In genomic region chr1:184385863-184386262, GRCh38 we compare ENCODE assay signal across 8 cellular contexts. TPM values are rescaled to one million over a fixed set of nuclear protein-coding genes. Genes with fewer than 3 reads are reported as not detected.
DNase-seq lines count a peak whose midpoint lies in the region; ATAC-seq, FAIRE-seq and TF ChIP-seq lines count a peak whose summit lies in the region.

No MANE protein-coding gene starts in this region.

- intact Hi-C loops in activated naive CD4-positive, alpha-beta T cell treated with anti-CD3 and anti-CD28 coated beads for 36 hours (cut with micrococcal nuclease): loop anchor here (1.0 to 10.0 kb wide), 7 partner anchors 277 to 771 kb away; partner anchors contain the start of genes APOBEC4, EDEM3, SWT1 and TRMT1L
- intact Hi-C loops in K562 (cut with micrococcal nuclease) (no loop called here), lower leg skin (cut with DNase I; ENCODE audit: low total_unique reads) (no loop called here)

- H3K27ac Mint-ChIP-seq in activated naive CD4-positive, alpha-beta T cell treated with anti-CD3 and anti-CD28 coated beads for 36 hours: no peak overlapping the region

- POLR2A ChIA-PET in K562 (lab: Yijun Ruan, JAX): interaction anchor here (0.7 kb wide), 1 partner anchor 21 kb away, joined by 3 read pairs; no protein-coding TSS in a partner anchor

- H3K4me2 ChIP-seq in K562 (ENCODE audit: insufficient read depth, low read length): peak overlapping the region; percentile 71

- no peaks in the 10 kb centered on the region for H3K79me2 ChIP-seq in K562 (ENCODE audit: control insufficient read depth, insufficient read depth, low read length)

- no peak for TF ChIP-seq CTCF in K562 (IDR thresholded peaks at IDR 0.05 in 2 of 3, conservative IDR thresholded peaks at IDR 0.05 in 1 of 3; ENCODE audit: insufficient read depth in 2 of 3, low read depth in 1 of 3, low read length in 3 of 3)
- TF ChIP-seq CTCF in lower leg skin (IDR thresholded peaks at IDR 0.05): no peak
- no peak for TF ChIP-seq CTCF in tibial nerve (IDR thresholded peaks at IDR 0.05)

- H3K4me3 ChIP-seq in K562 (no peak overlapping the region), lower leg skin (ENCODE audit: low read depth, poor library complexity, severe bottlenecking) (peak overlapping the region; percentile 80), tibial nerve (peak overlapping the region; percentile 64 to 97 (median 77))

- WGBS in K562 (ENCODE audit: insufficient coverage, low coverage, missing lambda C conversion rate): 41% methylated on average over 11 of the region's 11 CpGs
- WGBS in lower leg skin, 2 donors: 66 to 72% methylated on average over 11 of the region's 11 CpGs
- 32 to 36% methylated on average over 11 of the region's 11 CpGs for WGBS in tibial nerve, 2 donors

- H3K27ac ChIP-seq in K562 (ENCODE audit: extremely low read depth, low read depth, low read length): no peak overlapping the region
- H3K27ac ChIP-seq in tibial nerve: peak overlapping the region; percentile 87 to 93 (median 90)

- DNase-seq in activated naive CD4-positive, alpha-beta T cell treated with anti-CD3 and anti-CD28 coated beads for 36 hours: no peak
- no peak for DNase-seq in activated naive CD4-positive, alpha-beta T cell treated with anti-CD3 and anti-CD28 coated beads, Interleukin-2, amount 50 U/mL, for 16 hours
- DNase-seq in K562 (ENCODE audit: extremely low read depth in 1 of 4, low spot score in 3 of 4) (no peak), lower leg skin (ENCODE audit: low spot score in 2 of 2) (no peak), tibial nerve (ENCODE audit: low spot score in 2 of 2) (no peak), DMS153 (lab: John Stamatoyannopoulos, UW) (no peak)

- BruUV-seq in K562 (replicated peaks; lab: Mats Ljungman, UMichigan): no TSS peak

- peaks cover 0 to 16% of the 10 kb centered on the region in 2 experiments; a peak in 3 of 5 replicates for H3K4me1 ChIP-seq in K562 (replicated peaks in 1 of 2; ENCODE audit: control insufficient read depth in 2 of 2, insufficient read depth in 2 of 2, low read length in 2 of 2)
- H3K4me1 ChIP-seq in tibial nerve: peaks cover 0 to 28% (median 5%) of the 10 kb centered on the region in 4 donors

- no peaks in the 10 kb centered on the region for H4K20me1 ChIP-seq in K562 (replicated peaks; ENCODE audit: control insufficient read depth, insufficient read depth, low read length)

- TF ChIP-seq EP300 in K562 (IDR thresholded peaks at IDR 0.05; ENCODE audit: low read length) (no peak), tibial nerve (IDR thresholded peaks at IDR 0.05) (no peak)

- H3K9me3 Mint-ChIP-seq in activated naive CD4-positive, alpha-beta T cell treated with anti-CD3 and anti-CD28 coated beads for 36 hours: no peaks in the 10 kb centered on the region

- H3K9me1 ChIP-seq in K562 (ENCODE audit: control insufficient read depth, insufficient read depth, low read length): no peaks in the 10 kb centered on the region

- H3K9ac ChIP-seq in K562 (ENCODE audit: insufficient read depth in 1 of 2, low read depth in 2 of 2, low read length in 2 of 2): peak overlapping the region in 1 of 2 experiments; percentile 89; a peak in 2 of 4 replicates

- in situ Hi-C loops in K562 (cut with MboI): no loop called here

- peaks cover 27 to 29% of the 10 kb centered on the region in 2 experiments for H3K27me3 ChIP-seq in K562 (ENCODE audit: control insufficient read depth in 2 of 2, insufficient read depth in 2 of 2, low read length in 2 of 2)
- no peaks in the 10 kb centered on the region for H3K27me3 ChIP-seq in tibial nerve

- peak overlapping the region; percentile 70 for H3K4me3 Mint-ChIP-seq in activated naive CD4-positive, alpha-beta T cell treated with anti-CD3 and anti-CD28 coated beads for 36 hours

- no peak for FAIRE-seq in K562 (lab: Jason Lieb, UNC)

- CTCF ChIA-PET in activated naive CD4-positive, alpha-beta T cell treated with anti-CD3 and anti-CD28 coated beads for 36 hours (lab: Charles Lee): no interaction called here
- CTCF ChIA-PET in K562 (lab: Yijun Ruan, JAX; ENCODE audit: low intra/inter-chr PET ratio): no interaction called here

- no peaks in the 10 kb centered on the region for H3K36me3 Mint-ChIP-seq in activated naive CD4-positive, alpha-beta T cell treated with anti-CD3 and anti-CD28 coated beads for 36 hours (ENCODE audit: low read depth)

- no peaks in the 10 kb centered on the region for H3K36me3 ChIP-seq in K562 (ENCODE audit: control insufficient read depth, insufficient read depth, low read length)
- H3K36me3 ChIP-seq in tibial nerve: no peaks in the 10 kb centered on the region

- H2AFZ ChIP-seq in K562 (ENCODE audit: low read depth, low read length): no peak overlapping the region

- TF ChIP-seq POLR2A in K562 (conservative IDR thresholded peaks at IDR 0.05) (no peak), lower leg skin (IDR thresholded peaks at IDR 0.05) (no peak), tibial nerve (IDR thresholded peaks at IDR 0.05) (no peak)

- H3K27me3 Mint-ChIP-seq in activated naive CD4-positive, alpha-beta T cell treated with anti-CD3 and anti-CD28 coated beads for 36 hours (ENCODE audit: low read depth): peaks cover 59% of the 10 kb centered on the region

- H3K9me3 ChIP-seq in K562 (replicated peaks; ENCODE audit: control insufficient read depth, insufficient read depth, low read depth, low read length) (no peaks in the 10 kb centered on the region), tibial nerve (no peaks in the 10 kb centered on the region)

- H3K4me1 Mint-ChIP-seq in activated naive CD4-positive, alpha-beta T cell treated with anti-CD3 and anti-CD28 coated beads for 36 hours (ENCODE audit: low read depth): peaks cover 14% of the 10 kb centered on the region

- no peak for TF ChIP-seq RAD21 in K562 (CRISPR knock-in tag; conservative IDR thresholded peaks at IDR 0.05 in 1 of 2, IDR thresholded peaks at IDR 0.05 in 1 of 2)

- ATAC-seq in K562: no peak
- no peak for ATAC-seq in GM18870 (IDR thresholded peaks at IDR 0.05; ENCODE audit: unreplicated experiment)
- no peak for ATAC-seq in HG03139 (IDR thresholded peaks at IDR 0.05; ENCODE audit: unreplicated experiment)

TF ChIP-seq in K562, 482 proteins besides CTCF, POLR2A, EP300 and RAD21:
- TF ChIP-seq BHLHE40 (IDR thresholded peaks at IDR 0.05; ENCODE audit: low read length) (no peak), MXI1 (IDR thresholded peaks at IDR 0.05; ENCODE audit: low read depth, low read length) (no peak), ZNF347 (CRISPR knock-in tag; IDR thresholded peaks at IDR 0.05; ENCODE audit: low read depth) (no peak), SRSF3 (IDR thresholded peaks at IDR 0.05; ENCODE audit: insufficient read depth, low read length) (no peak), CTBP1 (IDR thresholded peaks at IDR 0.05; ENCODE audit: borderline replicate concordance) (no peak), ZNF311 (CRISPR knock-in tag; IDR thresholded peaks at IDR 0.05) (no peak)

RNA-seq across cellular contexts. Expression of gene C1orf21, which starts 1.0 kb away (rescaled TPM):
- 1 to 10 TPM; 1.2 to 1.4 TPM for total RNA-seq in activated naive CD4-positive, alpha-beta T cell treated with anti-CD3 and anti-CD28 coated beads for 36 hours
- not detected in 2 replicates for total RNA-seq in K562 (2011; cell fraction: chromatin; rRNA removed; ENCODE audit: low replicate concordance)
- total RNA-seq in K562 (2011; cell fraction: nucleolus; rRNA removed): not detected in 2 replicates
- not detected in 2 replicates for total RNA-seq in K562 (2011; cell fraction: nucleoplasm; rRNA removed)
- total RNA-seq in K562 (2014; rRNA removed) (under 0.01 and 0.04 TPM in 2 replicates), K562 (2014; rRNA removed; fragmentation: Illumina TruSeq; extraction: Trizol) (0.04 and 0.06 TPM in 2 replicates), K562 (2015; rRNA removed; fragmentation: Illumina TruSeq; extraction: Trizol) (0.07 and 0.11 TPM in 2 replicates), K562 (2021) (0.07 and 0.25 TPM in 2 replicates), lower leg skin (10 to 100 TPM; 37.6 to 79.4 (median 56.2) TPM), tibial nerve (10 to 100 TPM; 30.6 to 61.7 (median 43.0) TPM)
- polyA plus RNA-seq in K562 (2011; rRNA removed) (0.04 and 0.31 TPM in 2 replicates), K562 (2014; fragmentation: Illumina TruSeq; extraction: Trizol) (0.28 TPM in 1 of 2 replicates, not detected in the other), K562 (2014; fragmentation: Nextera tagmentation; extraction: Ambion mirVana) (under 1 TPM; 0.14 to 0.15 TPM), K562 (2014; rRNA removed) (0.01 TPM in 1 of 2 replicates, not detected in the other)
- 0.04 and 0.09 TPM in 2 replicates for polyA plus RNA-seq in K562 (2011; cell fraction: cytosol; rRNA removed)
- 0.03 and 0.07 TPM in 2 replicates for polyA plus RNA-seq in K562 (2011; cell fraction: nucleus; rRNA removed)
- polyA plus RNA-seq in K562 (2012): 0.30 and 0.84 TPM in 2 replicates
- 0.18 TPM in 1 of 2 replicates, not detected in the other for polyA minus RNA-seq in K562 (2011; rRNA and poly(A)+ RNA removed)
- polyA minus RNA-seq in K562 (2011; cell fraction: cytosol; rRNA and poly(A)+ RNA removed): not detected in 2 replicates
- polyA minus RNA-seq in K562 (2011; cell fraction: nucleus; rRNA and poly(A)+ RNA removed): not detected in 2 replicates

Comparison
In these comparisons a context has a peak if more than half of its experiments do, and no peak if none do; other contexts are left out.
1. RNA of gene C1orf21, which starts 1.0 kb away (total RNA-seq): 37.6 to 79.4 TPM in lower leg skin and 30.6 to 61.7 TPM in tibial nerve; 1.2 to 1.4 TPM in activated naive CD4-positive, alpha-beta T cell treated with anti-CD3 and anti-CD28 coated beads for 36 hours and under 0.01 to 0.25 TPM in K562; every median in the first group is over 10 times any median in the second.